ENCODE assay signal across 7 cellular contexts in the genomic region with DNA sequence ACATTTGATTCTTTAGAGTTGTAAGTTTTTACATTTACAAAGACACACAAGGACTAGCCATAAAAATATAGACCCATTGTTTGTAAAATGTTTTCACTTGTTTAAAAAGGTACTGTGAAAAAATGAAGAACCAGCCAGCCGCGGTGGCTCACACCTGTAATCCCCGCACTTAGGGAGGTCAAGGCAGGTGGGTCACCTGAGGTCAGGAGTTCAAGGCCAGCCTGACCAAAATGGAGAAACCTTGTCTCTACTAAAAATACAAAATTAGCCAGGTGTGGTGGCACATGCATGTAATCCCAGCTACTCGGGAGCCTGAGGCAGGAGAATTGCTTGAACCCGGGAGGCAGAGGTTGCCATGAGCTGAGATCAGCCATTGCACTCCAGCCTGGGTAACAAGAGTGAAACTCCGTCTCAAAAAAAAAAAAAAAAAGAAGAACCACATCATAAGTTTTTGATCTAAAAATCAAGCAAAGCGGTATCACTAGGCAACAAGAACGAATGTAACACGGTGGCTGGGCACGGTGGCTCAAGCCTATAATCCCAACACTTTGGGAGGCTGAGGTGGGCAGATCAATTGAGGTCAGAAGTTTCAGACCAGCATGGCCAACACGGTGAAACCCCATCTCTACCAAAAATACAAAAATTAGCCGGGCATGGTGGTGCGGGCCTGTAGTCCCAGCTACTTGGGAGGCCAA. TPM values are rescaled to one million over a fixed set of nuclear protein-coding genes. Genes with fewer than 3 reads are reported as not detected.
DNase-seq lines count a peak whose midpoint lies in the region; ATAC-seq, FAIRE-seq and TF ChIP-seq lines count a peak whose summit lies in the region.
"Not testable (repeated sequence)": the region's sequence is repeated elsewhere in the genome, so short reads cannot be mapped to it uniquely, and the experiment has no call there.

No MANE protein-coding gene starts in this region.

- peak overlapping the region; percentile 16 for H3K27ac ChIP-seq in CD8-positive, alpha-beta memory T cell (ENCODE audit: low read depth, low read length)
- H3K27ac ChIP-seq in OCI-LY7 (ENCODE audit: low read depth, low read length, poor library complexity, severe bottlenecking), result peak overlapping the region; percentile 89
- H3K27ac ChIP-seq in HepG2 (ENCODE audit: extremely low read length, insufficient read depth, low read length), result peak overlapping the region; percentile 20
- peak overlapping the region; percentile 24 to 100 (median 65) for H3K27ac ChIP-seq in spleen

- peaks cover 74% of the 10 kb centered on the region for H3K4me1 ChIP-seq in CD8-positive, alpha-beta memory T cell (ENCODE audit: insufficient read depth, low read length)
- H3K4me1 ChIP-seq in OCI-LY7 (ENCODE audit: insufficient read depth, low read length, poor library complexity, severe bottlenecking), result peaks cover 99% of the 10 kb centered on the region
- peaks cover 31% of the 10 kb centered on the region for H3K4me1 ChIP-seq in HepG2 (ENCODE audit: insufficient read depth, low read length)
- peaks cover 73 to 100% (median 95%) of the 10 kb centered on the region in 6 donors for H3K4me1 ChIP-seq in spleen

- H3K79me2 ChIP-seq in OCI-LY7 (ENCODE audit: insufficient read depth, low read depth, low read length), result peaks cover 100% of the 10 kb centered on the region
- peaks cover 81% of the 10 kb centered on the region for H3K79me2 ChIP-seq in HepG2 (ENCODE audit: insufficient read depth, low read length)

- TF ChIP-seq EP300 in HepG2 (IDR thresholded peaks at IDR 0.05; ENCODE audit: low read depth in 2 of 2, low read length in 2 of 2); HepG2 (CRISPR knock-in tag; IDR thresholded peaks at IDR 0.05; ENCODE audit: borderline replicate concordance): not testable (repeated sequence)

- H3K27me3 ChIP-seq in CD8-positive, alpha-beta memory T cell (ENCODE audit: insufficient read depth, low read length, poor library complexity, severe bottlenecking); HepG2 (ENCODE audit: control insufficient read depth in 1 of 2, insufficient read depth in 2 of 2, low read length in 2 of 2); spleen (replicated peaks in 1 of 7): not testable (repeated sequence)

- not testable (repeated sequence) for TF ChIP-seq CTCF in OCI-LY7 (conservative IDR thresholded peaks at IDR 0.05; ENCODE audit: low read length); HepG2 (CRISPR knock-in tag; IDR thresholded peaks at IDR 0.05); spleen (IDR thresholded peaks at IDR 0.05 in 8 of 11, conservative IDR thresholded peaks at IDR 0.05 in 3 of 11)

- not testable (repeated sequence) for H3K27me3 Mint-ChIP-seq in CD8-positive, alpha-beta memory T cell; activated T-cell treated with anti-CD3 and anti-CD28 coated beads, Interleukin-2, amount 50 U/mL, for 72 hours (ENCODE audit: low read depth); activated naive CD8-positive, alpha-beta T cell treated with anti-CD3 and anti-CD28 coated beads, Interleukin-2, amount 50 U/mL, for 24 hours

- not testable (repeated sequence) for H2AFZ ChIP-seq in OCI-LY7 (ENCODE audit: low read length); HepG2 (ENCODE audit: low read length)

- H3K9me3 Mint-ChIP-seq in CD8-positive, alpha-beta memory T cell; activated T-cell treated with anti-CD3 and anti-CD28 coated beads, Interleukin-2, amount 50 U/mL, for 72 hours; activated naive CD8-positive, alpha-beta T cell treated with anti-CD3 and anti-CD28 coated beads, Interleukin-2, amount 50 U/mL, for 24 hours: not testable (repeated sequence)

- ATAC-seq in activated T-cell treated with anti-CD3 and anti-CD28 coated beads, Interleukin-2, amount 50 U/mL, for 72 hours (replicated peaks in 1 of 2), result peak; percentile 21 to 24
- ATAC-seq in activated naive CD8-positive, alpha-beta T cell treated with anti-CD3 and anti-CD28 coated beads, Interleukin-2, amount 50 U/mL, for 24 hours, result peak; percentile 10
- ATAC-seq in HepG2, result not testable (repeated sequence)

- peak overlapping the region; percentile 85 for H3K4me2 ChIP-seq in OCI-LY7 (ENCODE audit: low read length)
- not testable (repeated sequence) for H3K4me2 ChIP-seq in HepG2 (ENCODE audit: low read depth, low read length)

- not testable (repeated sequence) for H3K4me3 ChIP-seq in CD8-positive, alpha-beta memory T cell (ENCODE audit: low read length); HepG2 (replicated peaks in 1 of 3; ENCODE audit: insufficient read depth in 1 of 3, low read depth in 2 of 3, low read length in 3 of 3); spleen
- H3K4me3 ChIP-seq in OCI-LY7 (ENCODE audit: low read depth, low read length, poor library complexity, severe bottlenecking), result peak overlapping the region; percentile 45

- WGBS in HepG2 (ENCODE audit: low lambda C conversion rate), result 91% methylated on average over 13 of the region's 13 CpGs
- 67 to 84% (median 71%) methylated on average over 12 to 13 of the region's 13 CpGs for WGBS in spleen, 5 donors

- not testable (repeated sequence) for BruUV-seq in OCI-LY7 (replicated peaks; lab: Mats Ljungman, UMichigan); HepG2 (replicated peaks; lab: Mats Ljungman, UMichigan)

- not testable (repeated sequence) for FAIRE-seq in HepG2 (lab: Jason Lieb, UNC)

- peaks cover 71 to 86% (median 79%) of the 10 kb centered on the region in 3 donors for H3K4me1 Mint-ChIP-seq in CD8-positive, alpha-beta memory T cell
- H3K4me1 Mint-ChIP-seq in activated T-cell treated with anti-CD3 and anti-CD28 coated beads, Interleukin-2, amount 50 U/mL, for 72 hours (ENCODE audit: low read depth), result peaks cover 72% of the 10 kb centered on the region
- peaks cover 86% of the 10 kb centered on the region for H3K4me1 Mint-ChIP-seq in activated naive CD8-positive, alpha-beta T cell treated with anti-CD3 and anti-CD28 coated beads, Interleukin-2, amount 50 U/mL, for 24 hours

- intact Hi-C loops in OCI-LY7 (cut with micrococcal nuclease; ENCODE audit: unreplicated experiment), result loop anchor here (2.0 kb wide), 1 partner anchor 55 kb away; no protein-coding TSS in a partner anchor
- intact Hi-C loops in HepG2 (cut with micrococcal nuclease; ENCODE audit: unreplicated experiment); spleen (cut with DNase I; ENCODE audit: low total_unique reads): not testable (repeated sequence)

- peak overlapping the region; percentile 87 to 98 (median 94) for H3K27ac Mint-ChIP-seq in CD8-positive, alpha-beta memory T cell
- peak overlapping the region; percentile 42 for H3K27ac Mint-ChIP-seq in activated T-cell treated with anti-CD3 and anti-CD28 coated beads, Interleukin-2, amount 50 U/mL, for 72 hours
- H3K27ac Mint-ChIP-seq in activated naive CD8-positive, alpha-beta T cell treated with anti-CD3 and anti-CD28 coated beads, Interleukin-2, amount 50 U/mL, for 24 hours, result peak overlapping the region; percentile 93

- H3K9me3 ChIP-seq in CD8-positive, alpha-beta memory T cell (ENCODE audit: low read length); OCI-LY7 (ENCODE audit: low read length); HepG2 (ENCODE audit: low read length); spleen: not testable (repeated sequence)

- CTCF ChIA-PET in CD8-positive, alpha-beta memory T cell (lab: Charles Lee), result interaction anchor here (0.7 to 2.0 kb wide), 3 partner anchors 10 to 123 kb away, joined by 3 to 6 read pairs (median 4); partner anchors contain the start of genes GNA13 and LRRC37A3
- CTCF ChIA-PET in OCI-LY7 (lab: Charles Lee; ENCODE audit: unreplicated experiment); HepG2 (lab: Yijun Ruan, JAX; ENCODE audit: low intra/inter-chr PET ratio, low total read pairs): not testable (repeated sequence)

- H3K36me3 Mint-ChIP-seq in CD8-positive, alpha-beta memory T cell, result peaks cover 0 to 56% (median 20%) of the 10 kb centered on the region in 3 donors
- peaks cover 16 to 41% of the 10 kb centered on the region in 2 donors for H3K36me3 Mint-ChIP-seq in activated T-cell treated with anti-CD3 and anti-CD28 coated beads, Interleukin-2, amount 50 U/mL, for 72 hours (ENCODE audit: insufficient read depth in 2 of 2)
- H3K36me3 Mint-ChIP-seq in activated naive CD8-positive, alpha-beta T cell treated with anti-CD3 and anti-CD28 coated beads, Interleukin-2, amount 50 U/mL, for 24 hours (ENCODE audit: low read depth), result peaks cover 58% of the 10 kb centered on the region

- not testable (repeated sequence) for TF ChIP-seq RAD21 in HepG2 (CRISPR knock-in tag; IDR thresholded peaks at IDR 0.05)

- in situ Hi-C loops in HepG2 (cut with HindIII; ENCODE audit: extremely low pct_ligation_motif_present, low pct_unique_long_range_greater_than_20kb), result not testable (repeated sequence)

- H3K9ac ChIP-seq in HepG2 (ENCODE audit: insufficient read depth, low read depth, low read length), result not testable (repeated sequence)

- POLR2A ChIA-PET in CD8-positive, alpha-beta memory T cell (lab: Charles Lee), result interaction anchor here (1.0 to 3.4 kb wide), 3 partner anchors 13 to 56 kb away, joined by 4 to 20 read pairs (median 8); partner anchors contain the start of gene GNA13
- POLR2A ChIA-PET in OCI-LY7 (lab: Charles Lee), result interaction anchor here (0.7 to 2.5 kb wide), 6 partner anchors 12 to 596 kb away, joined by 3 to 19 read pairs (median 3); no protein-coding TSS in a partner anchor
- POLR2A ChIA-PET in HepG2 (lab: Yijun Ruan, JAX), result not testable (repeated sequence)

- H4K20me1 ChIP-seq in OCI-LY7 (ENCODE audit: insufficient read depth, low read length), result peaks cover 13% of the 10 kb centered on the region
- not testable (repeated sequence) for H4K20me1 ChIP-seq in HepG2 (ENCODE audit: insufficient read depth, low read length)

- TF ChIP-seq POLR2A in HepG2 (IDR thresholded peaks at IDR 0.05; ENCODE audit: insufficient read depth in 1 of 2, low read depth in 2 of 2, low read length in 2 of 2); spleen (IDR thresholded peaks at IDR 0.05): not testable (repeated sequence)

- not testable (repeated sequence) for H3K36me3 ChIP-seq in CD8-positive, alpha-beta memory T cell (ENCODE audit: insufficient read depth, low read length)
- H3K36me3 ChIP-seq in OCI-LY7 (ENCODE audit: insufficient read depth, low read length) (peaks cover 88% of the 10 kb centered on the region), HepG2 (replicated peaks in 1 of 2; ENCODE audit: control insufficient read depth in 1 of 2, insufficient read depth in 2 of 2, low read length in 2 of 2) (peaks cover 5 to 25% of the 10 kb centered on the region in 2 experiments), spleen (peaks cover 0 to 43% (median 6%) of the 10 kb centered on the region in 6 donors)

- not testable (repeated sequence) for H3K9me2 ChIP-seq in OCI-LY7 (ENCODE audit: insufficient read depth, low read length)

- H3K4me3 Mint-ChIP-seq in CD8-positive, alpha-beta memory T cell, result peak overlapping the region; percentile 63 to 91 (median 74)
- H3K4me3 Mint-ChIP-seq in activated T-cell treated with anti-CD3 and anti-CD28 coated beads, Interleukin-2, amount 50 U/mL, for 72 hours, result peak overlapping the region; percentile 54 to 68
- peak overlapping the region; percentile 71 for H3K4me3 Mint-ChIP-seq in activated naive CD8-positive, alpha-beta T cell treated with anti-CD3 and anti-CD28 coated beads, Interleukin-2, amount 50 U/mL, for 24 hours

- DNase-seq in CD8-positive, alpha-beta memory T cell, result peak in 4 of 5 donors; percentile 14 to 61 (median 53)
- DNase-seq in OCI-LY7 (ENCODE audit: low spot score); activated naive CD8-positive, alpha-beta T cell treated with anti-CD3 and anti-CD28 coated beads, Interleukin-2, amount 50 U/mL, for 24 hours; HepG2 (ENCODE audit: low spot score); spleen: not testable (repeated sequence)
- peak; percentile 28 for DNase-seq in activated CD4-positive, alpha-beta T cell treated with anti-CD3 and anti-CD28 coated beads for 48 hours
- DNase-seq in activated T-cell treated with anti-CD3 and anti-CD28 coated beads, Interleukin-2, amount 50 U/mL, for 72 hours, result peak in 1 of 2 donors; percentile 21

RNA-seq across cellular contexts. Expression of gene GNA13, which starts 14.4 kb away (rescaled TPM):
- 10 to 100 TPM; 59.0 to 60.1 TPM for total RNA-seq in CD8-positive, alpha-beta memory T cell
- polyA plus RNA-seq in CD8-positive, alpha-beta memory T cell, result 48.2 TPM
- total RNA-seq in OCI-LY7 (2014; rRNA removed; shearing (Covaris generic)), result 70.6 and 76.5 TPM in 2 replicates
- total RNA-seq in OCI-LY7 (2022) (136 and 141 TPM in 2 replicates), HepG2 (2016; rRNA removed; fragmentation: Illumina TruSeq; extraction: Trizol) (22.9 and 45.8 TPM in 2 replicates), spleen (100 to 1,000 TPM in 3 of 7 donors, 10 to 100 TPM in 4; 69.5 to 125 (median 84.5) TPM)
- 10 to 100 TPM; 79.0 to 85.8 TPM for total RNA-seq in activated T-cell treated with anti-CD3 and anti-CD28 coated beads, Interleukin-2, amount 50 U/mL, for 72 hours
- 8.3 and 10.6 TPM in 2 replicates for total RNA-seq in HepG2 (2016; cell fraction: cytosol; rRNA removed; fragmentation: Illumina TruSeq; extraction: Trizol; ENCODE audit: low read depth)
- 22.8 and 43.0 TPM in 2 replicates for total RNA-seq in HepG2 (2016; cell fraction: insoluble cytoplasmic fraction; rRNA removed; fragmentation: Illumina TruSeq; extraction: Trizol)
- total RNA-seq in HepG2 (2016; cell fraction: membrane; rRNA removed; fragmentation: Illumina TruSeq; extraction: Trizol), result 30.7 and 34.7 TPM in 2 replicates
- 21.1 and 24.0 TPM in 2 replicates for total RNA-seq in HepG2 (2016; cell fraction: nucleus; rRNA removed; fragmentation: Illumina TruSeq; extraction: Trizol)
- polyA plus RNA-seq in HepG2 (2011; rRNA removed) (23.7 and 31.0 TPM in 2 replicates), spleen (10 to 100 TPM; 20.5 to 37.5 (median 25.4) TPM)
- polyA plus RNA-seq in HepG2 (2011; cell fraction: cytosol; rRNA removed), result 13.2 and 21.5 TPM in 2 replicates
- 10.2 and 12.4 TPM in 2 replicates for polyA plus RNA-seq in HepG2 (2011; cell fraction: nucleus; rRNA removed)
- polyA plus RNA-seq in HepG2 (2012), result 26.8 and 27.3 TPM in 2 replicates
- polyA plus RNA-seq in HepG2 (2016; cell fraction: cytosol; fragmentation: Illumina TruSeq; extraction: Trizol; ENCODE audit: low read depth), result 3.4 and 3.6 TPM in 2 replicates
- 41.0 and 43.8 TPM in 2 replicates for polyA plus RNA-seq in HepG2 (2016; cell fraction: insoluble cytoplasmic fraction; fragmentation: Illumina TruSeq; extraction: Trizol; ENCODE audit: low read depth)
- 18.5 and 20.3 TPM in 2 replicates for polyA plus RNA-seq in HepG2 (2016; cell fraction: membrane; fragmentation: Illumina TruSeq; extraction: Trizol; ENCODE audit: low read depth)
- polyA plus RNA-seq in HepG2 (2016; cell fraction: nucleus; fragmentation: Illumina TruSeq; extraction: Trizol; ENCODE audit: insufficient read depth, low read depth), result 24.4 and 25.6 TPM in 2 replicates
- 21.9 and 29.7 TPM in 2 replicates for polyA minus RNA-seq in HepG2 (2011; rRNA and poly(A)+ RNA removed; ENCODE audit: low replicate concordance)
- polyA minus RNA-seq in HepG2 (2011; cell fraction: cytosol; rRNA and poly(A)+ RNA removed), result 37.8 and 38.8 TPM in 2 replicates
- 37.3 and 39.9 TPM in 2 replicates for polyA minus RNA-seq in HepG2 (2011; cell fraction: nucleus; rRNA and poly(A)+ RNA removed)

Comparison
In these comparisons a context has a peak if more than half of its experiments do, and no peak if none do; other contexts are left out.
1. H3K27ac ChIP-seq: peak in every context shown above with its lines; median percentile 89 in OCI-LY7; 65 in spleen; 20 in HepG2; 16 in CD8-positive, alpha-beta memory T cell.
2. H3K27ac Mint-ChIP-seq: peak in every context shown above with its lines; median percentile 94 in CD8-positive, alpha-beta memory T cell; 93 in activated naive CD8-positive, alpha-beta T cell treated with anti-CD3 and anti-CD28 coated beads, Interleukin-2, amount 50 U/mL, for 24 hours; 42 in activated T-cell treated with anti-CD3 and anti-CD28 coated beads, Interleukin-2, amount 50 U/mL, for 72 hours.